In genomic region chr4:83768146-83768545, GRCh38 we compare ENCODE assay signal across 26 cellular contexts.
"Had no signal": no experiment of that assay in that cellular context is flagged by ENCODE, and none has a peak within 500 bp of the region (broad histone marks: within the 10 kb centered on the region; RNA-seq: fewer than 3 reads in every experiment).

No MANE protein-coding gene starts in this region.

- H3K27ac ChIP-seq: colonic mucosa, coronary artery, dorsolateral prefrontal cortex, epithelial cell of prostate, esophagus muscularis mucosa, esophagus squamous epithelium, foreskin keratinocyte, gastrocnemius medialis, gastroesophageal sphincter, heart left ventricle, heart right ventricle, hepatocyte had no signal

- H3K4me3 ChIP-seq: colonic mucosa, coronary artery, dorsolateral prefrontal cortex, esophagus muscularis mucosa, esophagus squamous epithelium, gastrocnemius medialis, gastroesophageal sphincter, heart left ventricle, heart right ventricle, hepatocyte had no signal

- ATAC-seq: effector memory CD8-positive, alpha-beta T cell; esophagus mucosa; foreskin keratinocyte; gastrocnemius medialis; gastroesophageal sphincter; heart left ventricle; heart right ventricle had no signal

- H3K36me3 ChIP-seq: colonic mucosa, esophagus muscularis mucosa, esophagus squamous epithelium, gastrocnemius medialis, gastroesophageal sphincter, heart left ventricle, heart right ventricle had no signal

- FAIRE-seq: endothelial cell of umbilical vein had no signal

- H3K9me3 ChIP-seq: colonic mucosa, esophagus muscularis mucosa, esophagus squamous epithelium, gastrocnemius medialis, gastroesophageal sphincter, heart left ventricle, heart right ventricle had no signal

- H3K27me3 ChIP-seq: colonic mucosa, esophagus muscularis mucosa, gastrocnemius medialis, gastroesophageal sphincter had no signal

- DNase-seq: colonic mucosa; cortex of kidney; dermis blood vessel endothelial cell; dorsolateral prefrontal cortex; effector CD4-positive, alpha-beta T cell; effector CD8-positive, alpha-beta T cell; effector memory CD4-positive, alpha-beta T cell; effector memory CD8-positive, alpha-beta T cell; endodermal cell; erythroblast; esophagus squamous epithelium; foreskin fibroblast; foreskin keratinocyte; foreskin melanocyte; gastrocnemius medialis; glutamatergic neuron; head of caudate nucleus; heart left ventricle; heart right ventricle had no signal

- H3K79me2 ChIP-seq: hepatocyte had no signal

- H3K4me2 ChIP-seq: hepatocyte had no signal

- H2AFZ ChIP-seq: hepatocyte had no signal

- H3K4me1 ChIP-seq: colonic mucosa, esophagus muscularis mucosa, esophagus squamous epithelium, foreskin keratinocyte, gastrocnemius medialis, gastroesophageal sphincter, heart left ventricle, heart right ventricle had no signal
